Comparison of ENCODE assay signal across 12 cellular contexts in genomic region chr7:21616796-21617436, GRCh38.
DNase-seq lines count a peak whose midpoint lies in the region; ATAC-seq, FAIRE-seq and TF ChIP-seq lines count a peak whose summit lies in the region.
"Had no signal": no experiment of that assay in that cellular context is flagged by ENCODE, and none has a peak within 500 bp of the region (broad histone marks: within the 10 kb centered on the region; RNA-seq: fewer than 3 reads in every experiment).

No MANE protein-coding gene starts in this region.

- POLR2A ChIA-PET in HepG2 (lab: Yijun Ruan, JAX): no interaction called here

- H3K27me3 ChIP-seq in right lobe of liver: no peaks in the 10 kb centered on the region
- H3K27me3 ChIP-seq in HepG2 (ENCODE audit: control insufficient read depth in 1 of 2, insufficient read depth in 2 of 2, low read length in 2 of 2): no peaks in the 10 kb centered on the region
- H3K27me3 ChIP-seq in astrocyte (ENCODE audit: insufficient read depth, low read length): no peaks in the 10 kb centered on the region
- H3K27me3 ChIP-seq in keratinocyte (ENCODE audit: control insufficient read depth, extremely low read depth, insufficient read depth, low read length): no peaks in the 10 kb centered on the region
- H3K27me3 ChIP-seq: body of pancreas, sigmoid colon had no signal

- no peaks in the 10 kb centered on the region for H3K9me3 Mint-ChIP-seq in astrocyte (ENCODE audit: unreplicated experiment)

- no peak overlapping the region for H3K4me3 Mint-ChIP-seq in astrocyte (ENCODE audit: unreplicated experiment)

- peaks cover 11% of the 10 kb centered on the region for H3K4me1 Mint-ChIP-seq in astrocyte (ENCODE audit: low read depth, unreplicated experiment)

- in situ Hi-C loops in HepG2 (cut with HindIII; ENCODE audit: extremely low pct_ligation_motif_present, low pct_unique_long_range_greater_than_20kb): no loop called here

- dilution Hi-C loops in keratinocyte (cut with MboI; ENCODE audit: extremely low pct_ligation_motif_present, low sequenced_read_pairs): no loop called here

- FAIRE-seq in HepG2 (lab: Jason Lieb, UNC): no peak
- FAIRE-seq in astrocyte (lab: Jason Lieb, UNC): no peak
- FAIRE-seq in keratinocyte (lab: Jason Lieb, UNC): peak; percentile 75

- TF ChIP-seq RAD21 in HepG2 (CRISPR knock-in tag; IDR thresholded peaks at IDR 0.05): no peak

- WGBS in right lobe of liver (ENCODE audit: insufficient coverage, low coverage, low lambda C conversion rate, missing lambda C conversion rate): 51% methylated on average over 6 of the region's 7 CpGs
- WGBS in HepG2 (ENCODE audit: low lambda C conversion rate): 14% methylated on average over 7 of the region's 7 CpGs

- no peaks in the 10 kb centered on the region for H3K36me3 Mint-ChIP-seq in astrocyte (ENCODE audit: low read depth, unreplicated experiment)

- no peaks in the 10 kb centered on the region for H3K27me3 Mint-ChIP-seq in astrocyte (ENCODE audit: low read depth, unreplicated experiment)

- H4K20me1 ChIP-seq in HepG2 (ENCODE audit: insufficient read depth, low read length): no peaks in the 10 kb centered on the region
- no peaks in the 10 kb centered on the region for H4K20me1 ChIP-seq in astrocyte (ENCODE audit: insufficient read depth, low read length)
- H4K20me1 ChIP-seq in keratinocyte (ENCODE audit: control insufficient read depth, extremely low read depth, insufficient read depth, low read length): no peaks in the 10 kb centered on the region

- H3K9ac ChIP-seq in HepG2 (ENCODE audit: insufficient read depth, low read depth, low read length) (no peak overlapping the region), astrocyte (ENCODE audit: low read length) (no peak overlapping the region), keratinocyte (ENCODE audit: control insufficient read depth, extremely low read depth, insufficient read depth, low read length) (no peak overlapping the region)

- no peak overlapping the region for H2AFZ ChIP-seq in HepG2 (ENCODE audit: low read length)
- no peak overlapping the region for H2AFZ ChIP-seq in astrocyte (ENCODE audit: low read depth, low read length)
- H2AFZ ChIP-seq in keratinocyte (ENCODE audit: control insufficient read depth, low read length): no peak overlapping the region

- H3K4me1 ChIP-seq in right lobe of liver (peaks cover 0 to 16% (median 4%) of the 10 kb centered on the region in 4 donors), HepG2 (ENCODE audit: insufficient read depth, low read length) (peaks cover 12% of the 10 kb centered on the region), astrocyte (ENCODE audit: insufficient read depth, low read length) (peaks cover 13% of the 10 kb centered on the region), keratinocyte (ENCODE audit: control insufficient read depth, extremely low read depth, insufficient read depth, low read length) (peaks cover 18% of the 10 kb centered on the region)

- TF ChIP-seq POLR2A in right lobe of liver (IDR thresholded peaks at IDR 0.05) (no peak), HepG2 (IDR thresholded peaks at IDR 0.05; ENCODE audit: insufficient read depth in 1 of 2, low read depth in 2 of 2, low read length in 2 of 2) (no peak)

- no TSS peak for BruUV-seq in HepG2 (replicated peaks; lab: Mats Ljungman, UMichigan)

- H3K4me2 ChIP-seq in HepG2 (ENCODE audit: low read depth, low read length): no peak overlapping the region
- H3K4me2 ChIP-seq in astrocyte (ENCODE audit: low read length): peak overlapping the region; percentile 45
- H3K4me2 ChIP-seq in keratinocyte (ENCODE audit: control insufficient read depth, extremely low read depth, insufficient read depth, low read depth, low read length): peak overlapping the region; percentile 39

- H3K36me3 ChIP-seq in right lobe of liver (no peaks in the 10 kb centered on the region), HepG2 (replicated peaks in 1 of 2; ENCODE audit: control insufficient read depth in 1 of 2, insufficient read depth in 2 of 2, low read length in 2 of 2) (no peaks in the 10 kb centered on the region), astrocyte (ENCODE audit: insufficient read depth, low read length) (no peaks in the 10 kb centered on the region), keratinocyte (ENCODE audit: control insufficient read depth in 2 of 2, extremely low read depth in 1 of 2, insufficient read depth in 2 of 2, low read length in 2 of 2) (no peaks in the 10 kb centered on the region)
- H3K36me3 ChIP-seq: sigmoid colon had no signal

- CTCF ChIA-PET in HepG2 (lab: Yijun Ruan, JAX; ENCODE audit: low intra/inter-chr PET ratio, low total read pairs): no interaction called here

- H3K79me2 ChIP-seq in HepG2 (ENCODE audit: insufficient read depth, low read length) (no peaks in the 10 kb centered on the region), astrocyte (ENCODE audit: insufficient read depth, low read length) (no peaks in the 10 kb centered on the region), keratinocyte (ENCODE audit: control insufficient read depth, insufficient read depth, low read length) (no peaks in the 10 kb centered on the region)

- no peaks in the 10 kb centered on the region for H3K9me1 ChIP-seq in keratinocyte (ENCODE audit: control insufficient read depth, extremely low read depth, insufficient read depth, low read length)

- H3K4me3 ChIP-seq in right lobe of liver: no peak overlapping the region
- no peak overlapping the region for H3K4me3 ChIP-seq in HepG2 (replicated peaks in 1 of 3; ENCODE audit: insufficient read depth in 1 of 3, low read depth in 2 of 3, low read length in 3 of 3)
- no peak overlapping the region for H3K4me3 ChIP-seq in astrocyte (ENCODE audit: insufficient read depth, low read depth, low read length)
- no peak overlapping the region for H3K4me3 ChIP-seq in keratinocyte (ENCODE audit: control insufficient read depth in 2 of 3, extremely low read depth in 1 of 3, insufficient read depth in 2 of 3, low read depth in 1 of 3, low read length in 3 of 3)
- H3K4me3 ChIP-seq: body of pancreas, sigmoid colon had no signal

- H3K27ac ChIP-seq in right lobe of liver (no peak overlapping the region), HepG2 (ENCODE audit: extremely low read length, insufficient read depth, low read length) (no peak overlapping the region), astrocyte (ENCODE audit: low read depth, low read length) (peak overlapping the region; percentile 68), keratinocyte (ENCODE audit: control insufficient read depth, insufficient read depth, low read length) (no peak overlapping the region)
- H3K27ac ChIP-seq: body of pancreas had no signal

- no peak for TF ChIP-seq CTCF in right lobe of liver (IDR thresholded peaks at IDR 0.05)
- TF ChIP-seq CTCF in HepG2 (CRISPR knock-in tag; IDR thresholded peaks at IDR 0.05): no peak
- TF ChIP-seq CTCF in astrocyte (IDR thresholded peaks at IDR 0.05; ENCODE audit: insufficient read depth, low read depth, low read length): no peak
- no peak for TF ChIP-seq CTCF in keratinocyte (optimal IDR thresholded peaks at IDR 0.05 in 1 of 3, IDR thresholded peaks at IDR 0.05 in 1 of 3, conservative IDR thresholded peaks at IDR 0.05 in 1 of 3; ENCODE audit: extremely low read depth in 1 of 3, insufficient read depth in 2 of 3, low read length in 3 of 3)

- peak in 3 of 4 donors; percentile 21 to 39 (median 28) for ATAC-seq in right lobe of liver
- ATAC-seq in HepG2: no peak
- ATAC-seq in HG02798 (IDR thresholded peaks at IDR 0.05; ENCODE audit: poor library complexity, unreplicated experiment): no peak

- H3K27ac Mint-ChIP-seq in astrocyte (ENCODE audit: unreplicated experiment): peak overlapping the region; percentile 10

- DNase-seq in right lobe of liver: no peak
- no peak for DNase-seq in HepG2 (ENCODE audit: low spot score)
- DNase-seq in astrocyte (ENCODE audit: low read depth): peak; percentile 72
- DNase-seq in keratinocyte (ENCODE audit: low read depth, low spot score): peak; percentile 36
- DNase-seq in NCI-H82 (lab: John Stamatoyannopoulos, UW): no peak
- DNase-seq in NCI-H524 treated with DMSO at 0.1 percent for 48 hours (lab: John Stamatoyannopoulos, UW): no peak
- DNase-seq in epidermal melanocyte (ENCODE audit: insufficient read length, low spot score): no peak
- DNase-seq: body of pancreas, head of caudate nucleus, NCI-H1092, sigmoid colon had no signal

- TF ChIP-seq EP300 in HepG2 (IDR thresholded peaks at IDR 0.05; ENCODE audit: low read depth in 2 of 2, low read length in 2 of 2): no peak
- TF ChIP-seq EP300 in HepG2 (CRISPR knock-in tag; IDR thresholded peaks at IDR 0.05; ENCODE audit: borderline replicate concordance): no peak

- intact Hi-C loops in right lobe of liver (cut with DNase I) (no loop called here), HepG2 (cut with micrococcal nuclease; ENCODE audit: unreplicated experiment) (no loop called here)

- H3K9me3 ChIP-seq in right lobe of liver (no peaks in the 10 kb centered on the region), HepG2 (ENCODE audit: low read length) (no peaks in the 10 kb centered on the region), astrocyte (ENCODE audit: insufficient read depth, low read depth, low read length) (no peaks in the 10 kb centered on the region), keratinocyte (ENCODE audit: control insufficient read depth, low read depth, low read length) (no peaks in the 10 kb centered on the region)
- H3K9me3 ChIP-seq: body of pancreas, sigmoid colon had no signal

TF ChIP-seq in HepG2, 621 proteins besides CTCF, POLR2A, EP300 and RAD21 (continues in another document):
- no peak for TF ChIP-seq SAFB2 (CRISPR knock-in tag; IDR thresholded peaks at IDR 0.05; ENCODE audit: borderline replicate concordance, low read depth)
- TF ChIP-seq RORA (CRISPR knock-in tag; IDR thresholded peaks at IDR 0.05): no peak

Comparison
In these comparisons a context has a peak if more than half of its experiments do, and no peak if none do; other contexts are left out.
1. ATAC-seq: peak in right lobe of liver (3 of 4); none in HepG2 (single experiment) and HG02798 (single experiment).
2. DNase-seq: peak in astrocyte (single experiment) and keratinocyte (single experiment); none in right lobe of liver (0 of 3), HepG2 (single experiment), NCI-H82 (single experiment), NCI-H524 treated with DMSO at 0.1 percent for 48 hours (single experiment) and epidermal melanocyte (single experiment).